ENCODE assay signal across 27 cellular contexts in genomic region chr5:54725391-54726280, GRCh38.
DNase-seq lines count a peak whose midpoint lies in the region; ATAC-seq and TF ChIP-seq lines count a peak whose summit lies in the region.
"Had no signal": no experiment of that assay in that cellular context is flagged by ENCODE, and none has a peak within 500 bp of the region (broad histone marks: within the 10 kb centered on the region; RNA-seq: fewer than 3 reads in every experiment).

No MANE protein-coding gene starts in this region.

- TF ChIP-seq CTCF in RWPE1 (conservative IDR thresholded peaks at IDR 0.05; ENCODE audit: low read depth), result no peak
- no peak for TF ChIP-seq CTCF in chondrocyte (IDR thresholded peaks at IDR 0.05)
- TF ChIP-seq CTCF in GM10248 (IDR thresholded peaks at IDR 0.05; ENCODE audit: control extremely low read depth, extremely low read depth, low read depth, missing control alignments), result no peak

- peak overlapping the region; percentile 53 for H3K27ac Mint-ChIP-seq in chondrocyte (ENCODE audit: unreplicated experiment)
- H3K27ac Mint-ChIP-seq: activated naive CD4-positive, alpha-beta T cell treated with anti-CD3 and anti-CD28 coated beads, Interleukin-2, amount 50 U/mL, for 24 hours; CD14-positive monocyte; endodermal cell; T-helper 17 cell had no signal

- no peak overlapping the region for H3K4me3 Mint-ChIP-seq in chondrocyte (ENCODE audit: unreplicated experiment)
- H3K4me3 Mint-ChIP-seq: activated naive CD4-positive, alpha-beta T cell treated with anti-CD3 and anti-CD28 coated beads, Interleukin-2, amount 50 U/mL, for 24 hours; CD14-positive monocyte; endodermal cell; nephron; T-helper 17 cell had no signal

- peaks cover 2% of the 10 kb centered on the region for H3K9me3 Mint-ChIP-seq in chondrocyte (ENCODE audit: low read depth)
- H3K9me3 Mint-ChIP-seq: activated naive CD4-positive, alpha-beta T cell treated with anti-CD3 and anti-CD28 coated beads, Interleukin-2, amount 50 U/mL, for 24 hours; endodermal cell; nephron had no signal

- H3K27ac ChIP-seq in RWPE1, result no peak overlapping the region
- H3K27ac ChIP-seq: coronary artery, heart left ventricle, left ventricle myocardium inferior, sigmoid colon, SJCRH30, upper lobe of left lung had no signal

- POLR2A ChIA-PET in RWPE1 (lab: Yijun Ruan, JAX; ENCODE audit: low non-redundant PET), result no interaction called here
- POLR2A ChIA-PET in GM10248 (lab: Yijun Ruan, JAX), result no interaction called here

- peaks cover 45% of the 10 kb centered on the region for H3K4me1 Mint-ChIP-seq in chondrocyte (ENCODE audit: low read depth)
- H3K4me1 Mint-ChIP-seq: activated naive CD4-positive, alpha-beta T cell treated with anti-CD3 and anti-CD28 coated beads, Interleukin-2, amount 50 U/mL, for 24 hours; T-helper 17 cell had no signal

- ATAC-seq in GM19463 (IDR thresholded peaks at IDR 0.05; ENCODE audit: unreplicated experiment) (no peak), GM18511 (IDR thresholded peaks at IDR 0.05; ENCODE audit: unreplicated experiment) (no peak)
- ATAC-seq: heart left ventricle, T-helper 17 cell had no signal

- H3K27me3 Mint-ChIP-seq in chondrocyte (ENCODE audit: low read depth), result no peaks in the 10 kb centered on the region
- H3K27me3 Mint-ChIP-seq: activated naive CD4-positive, alpha-beta T cell treated with anti-CD3 and anti-CD28 coated beads, Interleukin-2, amount 50 U/mL, for 24 hours had no signal

- peak; percentile 19 for DNase-seq in DMS53 treated with DMSO at 0.1 percent for 48 hours (lab: John Stamatoyannopoulos, UW; ENCODE audit: unreplicated experiment)
- DNase-seq in RWPE1 (ENCODE audit: low spot score), result peak; percentile 20
- no peak for DNase-seq in chondrocyte (ENCODE audit: low spot score)
- DNase-seq in myocyte (ENCODE audit: low read depth), result peak; percentile 62
- DNase-seq in HuH-7 (ENCODE audit: low spot score), result no peak
- DNase-seq in GM10248 (ENCODE audit: extremely low spot score), result no peak
- DNase-seq: ACHN; activated CD4-positive, alpha-beta T cell treated with anti-CD3 and anti-CD28 coated beads for 48 hours; endodermal cell; GF-D8; heart left ventricle; Karpas-422; left ventricle myocardium inferior; midbrain; NCI-H1048; NCI-H2081 treated with DMSO at 0.1 percent for 48 hours; NCI-H446 treated with DMSO at 0.1 percent for 48 hours; sigmoid colon; SJCRH30; T-helper 17 cell; upper lobe of left lung had no signal

- no peaks in the 10 kb centered on the region for H3K36me3 Mint-ChIP-seq in chondrocyte (ENCODE audit: low read depth)
- H3K36me3 Mint-ChIP-seq: activated naive CD4-positive, alpha-beta T cell treated with anti-CD3 and anti-CD28 coated beads, Interleukin-2, amount 50 U/mL, for 24 hours had no signal

- CTCF ChIA-PET in RWPE1 (lab: Yijun Ruan, JAX), result no interaction called here
- CTCF ChIA-PET in GM10248 (lab: Yijun Ruan, JAX), result interaction anchor here (0.8 to 2.0 kb wide), 4 partner anchors 14 to 43 kb away, joined by 3 to 5 read pairs (median 4); no protein-coding TSS in a partner anchor

Comparison
In these comparisons a context has a peak if more than half of its experiments do, and no peak if none do; other contexts are left out.
1. DNase-seq: peak in DMS53 treated with DMSO at 0.1 percent for 48 hours (single experiment), RWPE1 (single experiment) and myocyte (single experiment); none in chondrocyte (single experiment), HuH-7 (single experiment) and GM10248 (single experiment).